Comparison of ENCODE assay signal across 21 cellular contexts in genomic region chr7:38831262-38831661, GRCh38.
DNase-seq lines count a peak whose midpoint lies in the region; ATAC-seq and TF ChIP-seq lines count a peak whose summit lies in the region.
"Had no signal": no experiment of that assay in that cellular context is flagged by ENCODE, and none has a peak within 500 bp of the region (broad histone marks: within the 10 kb centered on the region; RNA-seq: fewer than 3 reads in every experiment).

No MANE protein-coding gene starts in this region.

- no peaks in the 10 kb centered on the region for H3K9me3 Mint-ChIP-seq in activated B cell treated with CpG ODN at 0.5 μM for 24 hours
- H3K9me3 Mint-ChIP-seq: activated CD4-positive, alpha-beta memory T cell treated with anti-CD3 and anti-CD28 coated beads for 36 hours; dendritic cell treated with granulocyte-macrophage colony-stimulating factor and Interleukin-4, amounts not matched to agents 40 ng/mL and 50 ng/mL, for 4 days; neural progenitor cell; stimulated activated naive CD8-positive, alpha-beta T cell treated with anti-CD3 and anti-CD28 coated beads, Interleukin-15, Interleukin-2, amounts not matched to agents 100 ng/mL and 50 ng/mL, for 24 hours had no signal

- ATAC-seq in left ventricle myocardium superior, result peak; percentile 27
- ATAC-seq in left cardiac atrium, result no peak
- ATAC-seq in activated B cell treated with CpG ODN at 0.5 μM for 24 hours (ENCODE audit: low read depth), result no peak

- WGBS in thyroid gland, 2 donors, result 71 to 72% methylated on average over 4 of the region's 4 CpGs

- DNase-seq in left ventricle myocardium superior, result no peak
- DNase-seq in left cardiac atrium, result no peak
- no peak for DNase-seq in activated B cell treated with CpG ODN at 0.5 μM for 24 hours
- DNase-seq in globus pallidus (ENCODE audit: low spot score), result peak; percentile 38
- DNase-seq in superior temporal gyrus (ENCODE audit: extremely low spot score), result peak; percentile 74
- no peak for DNase-seq in activated gamma-delta T cell treated with Interleukin-2 at 50 U/mL for 16 hours
- no peak for DNase-seq in NCI-H82 (lab: John Stamatoyannopoulos, UW)
- DNase-seq in thyroid gland, result no peak
- DNase-seq: activated CD4-positive, alpha-beta memory T cell treated with anti-CD3 and anti-CD28 coated beads for 36 hours; activated naive CD4-positive, alpha-beta T cell treated with anti-CD3 and anti-CD28 coated beads, Interleukin-2, amount 50 U/mL, for 16 hours; activated T-cell treated with anti-CD3 and anti-CD28 coated beads, Interleukin-2, amount 50 U/mL, for 1 hour; COR-L47; GDM1; H7; NCI-H2227 treated with DMSO at 0.1 percent for 48 hours; retina had no signal

- POLR2A ChIA-PET in activated B cell treated with CpG ODN at 0.5 μM for 24 hours (lab: Charles Lee), result no interaction called here

- no peaks in the 10 kb centered on the region for H3K27me3 Mint-ChIP-seq in activated B cell treated with CpG ODN at 0.5 μM for 24 hours
- H3K27me3 Mint-ChIP-seq: activated CD4-positive, alpha-beta memory T cell treated with anti-CD3 and anti-CD28 coated beads for 36 hours; dendritic cell treated with granulocyte-macrophage colony-stimulating factor and Interleukin-4, amounts not matched to agents 40 ng/mL and 50 ng/mL, for 4 days; stimulated activated naive CD8-positive, alpha-beta T cell treated with anti-CD3 and anti-CD28 coated beads, Interleukin-15, Interleukin-2, amounts not matched to agents 100 ng/mL and 50 ng/mL, for 24 hours had no signal

- H3K27ac ChIP-seq in thyroid gland, result no peak overlapping the region
- H3K27ac ChIP-seq: RWPE1, VCaP had no signal

- intact Hi-C loops in left ventricle myocardium superior (cut with micrococcal nuclease) (no loop called here), left cardiac atrium (cut with DNase I) (no loop called here), activated B cell treated with CpG ODN at 0.5 μM for 24 hours (cut with micrococcal nuclease) (no loop called here), thyroid gland (cut with DNase I) (no loop called here)

- H3K9me3 ChIP-seq in thyroid gland, result no peaks in the 10 kb centered on the region

- H3K27ac Mint-ChIP-seq in activated B cell treated with CpG ODN at 0.5 μM for 24 hours, result peak overlapping the region; percentile 27
- H3K27ac Mint-ChIP-seq: activated CD4-positive, alpha-beta memory T cell treated with anti-CD3 and anti-CD28 coated beads for 36 hours; dendritic cell treated with granulocyte-macrophage colony-stimulating factor and Interleukin-4, amounts not matched to agents 40 ng/mL and 50 ng/mL, for 4 days; neural progenitor cell; stimulated activated naive CD8-positive, alpha-beta T cell treated with anti-CD3 and anti-CD28 coated beads, Interleukin-15, Interleukin-2, amounts not matched to agents 100 ng/mL and 50 ng/mL, for 24 hours had no signal

- H3K27me3 ChIP-seq in thyroid gland, result no peaks in the 10 kb centered on the region
- H3K27me3 ChIP-seq: neural progenitor cell had no signal

- H3K36me3 ChIP-seq in thyroid gland, result no peaks in the 10 kb centered on the region
- H3K36me3 ChIP-seq: neural progenitor cell had no signal

- H3K4me1 ChIP-seq in thyroid gland, result peaks cover 0 to 3% of the 10 kb centered on the region in 2 donors
- H3K4me1 ChIP-seq: neural progenitor cell had no signal

- no peak for TF ChIP-seq POLR2A in thyroid gland (IDR thresholded peaks at IDR 0.05)

- CTCF ChIA-PET in activated B cell treated with CpG ODN at 0.5 μM for 24 hours (lab: Charles Lee), result no interaction called here

- H3K4me3 Mint-ChIP-seq in activated B cell treated with CpG ODN at 0.5 μM for 24 hours, result no peak overlapping the region
- H3K4me3 Mint-ChIP-seq: activated CD4-positive, alpha-beta memory T cell treated with anti-CD3 and anti-CD28 coated beads for 36 hours; dendritic cell treated with granulocyte-macrophage colony-stimulating factor and Interleukin-4, amounts not matched to agents 40 ng/mL and 50 ng/mL, for 4 days; neural progenitor cell; stimulated activated naive CD8-positive, alpha-beta T cell treated with anti-CD3 and anti-CD28 coated beads, Interleukin-15, Interleukin-2, amounts not matched to agents 100 ng/mL and 50 ng/mL, for 24 hours had no signal

- TF ChIP-seq CTCF in activated B cell treated with CpG ODN at 0.5 μM for 24 hours (IDR thresholded peaks at IDR 0.05), result no peak
- no peak for TF ChIP-seq CTCF in thyroid gland (IDR thresholded peaks at IDR 0.05)

- H3K36me3 Mint-ChIP-seq in activated B cell treated with CpG ODN at 0.5 μM for 24 hours (ENCODE audit: low read depth), result peaks cover 10% of the 10 kb centered on the region
- H3K36me3 Mint-ChIP-seq: neural progenitor cell had no signal

- peaks cover 24% of the 10 kb centered on the region for H3K4me1 Mint-ChIP-seq in activated B cell treated with CpG ODN at 0.5 μM for 24 hours

- no peak overlapping the region for H3K4me3 ChIP-seq in thyroid gland (replicated peaks in 1 of 3)
- H3K4me3 ChIP-seq: neural progenitor cell had no signal

Comparison
In these comparisons a context has a peak if more than half of its experiments do, and no peak if none do; other contexts are left out.
1. DNase-seq: peak in globus pallidus (single experiment) and superior temporal gyrus (single experiment); none in left ventricle myocardium superior (single experiment), left cardiac atrium (single experiment), activated B cell treated with CpG ODN at 0.5 μM for 24 hours (single experiment), activated gamma-delta T cell treated with Interleukin-2 at 50 U/mL for 16 hours (single experiment), NCI-H82 (single experiment) and thyroid gland (0 of 2).